In genomic region chr4:122832732-122833131, GRCh38 we compare ENCODE assay signal across 20 cellular contexts. TPM values are rescaled to one million over a fixed set of nuclear protein-coding genes. Genes with fewer than 3 reads are reported as not detected.
DNase-seq lines count a peak whose midpoint lies in the region; ATAC-seq, FAIRE-seq and TF ChIP-seq lines count a peak whose summit lies in the region.
"Had no signal": no experiment of that assay in that cellular context is flagged by ENCODE, and none has a peak within 500 bp of the region (broad histone marks: within the 10 kb centered on the region; RNA-seq: fewer than 3 reads in every experiment).

No MANE protein-coding gene starts in this region.

- in situ Hi-C loops in transverse colon (cut with MboI; ENCODE audit: low pct_ligation_motif_present in 1 of 4, low pct_unique_long_range_greater_than_20kb in 1 of 4, low sequenced_read_pairs in 3 of 4) = no loop called here

- H2BK5ac ChIP-seq in trophoblast cell (ENCODE audit: low read depth, low read length, poor library complexity) = no peak overlapping the region

- H2AFZ ChIP-seq in endothelial cell of umbilical vein (ENCODE audit: low read depth, low read length) (no peak overlapping the region), trophoblast cell (ENCODE audit: insufficient read depth, low read length, poor library complexity) (no peak overlapping the region)

- CTCF ChIA-PET in BJ (lab: Yijun Ruan, JAX) (interaction anchor here (1.4 to 1.5 kb wide), 2 partner anchors 81 to 89 kb away, joined by 4 read pairs; partner anchors contain the start of gene NUDT6), endothelial cell of umbilical vein (lab: Charles Lee) (interaction anchor here (0.8 to 1.8 kb wide), 8 partner anchors 19 to 82 kb away, joined by 3 to 11 read pairs (median 4); no protein-coding TSS in a partner anchor)

- DNase-seq in BJ (ENCODE audit: low read depth) (no peak), M059J (ENCODE audit: low read depth) (peak; percentile 55), endothelial cell of umbilical vein (ENCODE audit: low read depth, low spot score) (no peak), trophoblast cell (no peak), heart left ventricle (no peak), transverse colon (no peak), NCI-H510A treated with DMSO at 0.1 percent for 48 hours (lab: John Stamatoyannopoulos, UW) (no peak)
- DNase-seq in activated CD4-positive, CD25-positive, alpha-beta regulatory T cell (lab: John Stamatoyannopoulos, UW) = no peak
- DNase-seq: activated CD4-positive, CD25-positive, alpha-beta regulatory T cell treated with anti-CD3 and anti-CD28 coated beads, Interleukin-2, amount 50 U/mL, for 72 hours; activated naive CD4-positive, alpha-beta T cell treated with Interleukin-2 at 50 U/mL for 16 hours; activated T-cell treated with anti-CD3 and anti-CD28 coated beads, Interleukin-2, amount 50 U/mL, for 24 hours; DND-41; effector memory CD8-positive, alpha-beta T cell; MM.1S; NCI-H1436 treated with DMSO at 0.1 percent for 48 hours; NCI-H69; retina; substantia nigra had no signal

- WGBS in trophoblast cell (ENCODE audit: extremely low coverage, insufficient coverage, insufficient read length) = no CpG with 5 or more reads among the region's 1 CpG
- WGBS in heart left ventricle, 4 donors = 92 to 100% (median 97%) methylated on average over 1 of the region's 1 CpG
- WGBS in transverse colon (ENCODE audit: low coverage in 1 of 2), 2 donors = 75 to 78% methylated on average over 1 of the region's 1 CpG

- H3K4me1 ChIP-seq in endothelial cell of umbilical vein (ENCODE audit: control insufficient read depth, extremely low read depth, insufficient read depth, low read length) (peaks cover 3% of the 10 kb centered on the region), trophoblast cell (ENCODE audit: control insufficient read depth in 1 of 2, insufficient read depth in 2 of 2, low read length in 2 of 2) (peaks cover 2 to 4% of the 10 kb centered on the region in 2 experiments), heart left ventricle (peaks cover 0 to 18% (median 0%) of the 10 kb centered on the region in 12 donors), transverse colon (peaks cover 0 to 58% (median 4%) of the 10 kb centered on the region in 4 donors)

- no peak overlapping the region for H2BK12ac ChIP-seq in trophoblast cell (ENCODE audit: low read length)

- dilution Hi-C loops in endothelial cell of umbilical vein (cut with MboI; ENCODE audit: extremely low pct_ligation_motif_present, low sequenced_read_pairs) = no loop called here

- no peak for TF ChIP-seq POLR2A in endothelial cell of umbilical vein (IDR thresholded peaks at IDR 0.05; ENCODE audit: low read depth, low read length)
- no peak for TF ChIP-seq POLR2A in heart left ventricle (IDR thresholded peaks at IDR 0.05)
- no peak for TF ChIP-seq POLR2A in transverse colon (IDR thresholded peaks at IDR 0.05)

- H2AK5ac ChIP-seq in trophoblast cell (ENCODE audit: low read length) = no peak overlapping the region

- FAIRE-seq in endothelial cell of umbilical vein (lab: Jason Lieb, UNC) = peak; percentile 26

- POLR2A ChIA-PET in BJ (lab: Charles Lee) (interaction anchor here (1.0 to 1.4 kb wide), 2 partner anchors 44 to 68 kb away, joined by 3 to 5 read pairs; no protein-coding TSS in a partner anchor), endothelial cell of umbilical vein (lab: Charles Lee) (no interaction called here)

- H4K20me1 ChIP-seq in endothelial cell of umbilical vein (replicated peaks; ENCODE audit: control insufficient read depth, extremely low read depth, insufficient read depth, low read length) = no peaks in the 10 kb centered on the region

- TF ChIP-seq CTCF in BJ (IDR thresholded peaks at IDR 0.05; ENCODE audit: insufficient read depth, low read depth, low read length) (no peak), endothelial cell of umbilical vein (IDR thresholded peaks at IDR 0.05; ENCODE audit: extremely low read depth in 1 of 2, insufficient read depth in 1 of 2, low read depth in 1 of 2, low read length in 2 of 2) (no peak), heart left ventricle (IDR thresholded peaks at IDR 0.05) (no peak), transverse colon (IDR thresholded peaks at IDR 0.05) (no peak)

- H3K27me3 ChIP-seq in BJ (ENCODE audit: control insufficient read depth, insufficient read depth, low read length) = no peaks in the 10 kb centered on the region
- H3K27me3 ChIP-seq in endothelial cell of umbilical vein (ENCODE audit: control insufficient read depth in 2 of 2, insufficient read depth in 2 of 2, low read length in 2 of 2) = no peaks in the 10 kb centered on the region
- H3K27me3 ChIP-seq in trophoblast cell (ENCODE audit: insufficient read depth, low read length) = peaks cover 7% of the 10 kb centered on the region
- peaks cover 0 to 22% (median 0%) of the 10 kb centered on the region in 9 donors for H3K27me3 ChIP-seq in heart left ventricle
- peaks cover 25% of the 10 kb centered on the region for H3K27me3 ChIP-seq in transverse colon
- H3K27me3 ChIP-seq: vagina had no signal

- no peak overlapping the region for H3K14ac ChIP-seq in trophoblast cell (ENCODE audit: low read length)

- H3K4ac ChIP-seq in trophoblast cell (ENCODE audit: low read depth, low read length) = no peak overlapping the region

- H3K79me2 ChIP-seq in endothelial cell of umbilical vein (ENCODE audit: control insufficient read depth, insufficient read depth, low read length) = peaks cover 1% of the 10 kb centered on the region
- no peaks in the 10 kb centered on the region for H3K79me2 ChIP-seq in trophoblast cell (ENCODE audit: control insufficient read depth, insufficient read depth, low read length, poor library complexity)

- H3K4me2 ChIP-seq in endothelial cell of umbilical vein (ENCODE audit: insufficient read depth, low read length) (no peak overlapping the region), trophoblast cell (ENCODE audit: low read length) (no peak overlapping the region)

- no peak overlapping the region for H4K91ac ChIP-seq in trophoblast cell (ENCODE audit: low read depth, low read length)

- no peaks in the 10 kb centered on the region for H3K9me1 ChIP-seq in endothelial cell of umbilical vein (replicated peaks; ENCODE audit: control insufficient read depth, extremely low read depth, insufficient read depth, low read length)

- ATAC-seq in heart left ventricle = no peak
- ATAC-seq: effector memory CD8-positive, alpha-beta T cell had no signal

- no peak overlapping the region for H2BK120ac ChIP-seq in trophoblast cell (ENCODE audit: insufficient read depth, low read length, poor library complexity)

- no peak overlapping the region for H4K12ac ChIP-seq in trophoblast cell (ENCODE audit: low read depth, low read length)

- BruUV-seq in endothelial cell of umbilical vein (replicated peaks; lab: Mats Ljungman, UMichigan) = no TSS peak

- H3K79me1 ChIP-seq in trophoblast cell (ENCODE audit: low read length) = no peaks in the 10 kb centered on the region

- H3K36me3 ChIP-seq in BJ (ENCODE audit: control insufficient read depth, insufficient read depth, low read length) (peaks cover 2% of the 10 kb centered on the region; the same call in 1 of the 2 replicates), endothelial cell of umbilical vein (ENCODE audit: control insufficient read depth in 2 of 2, extremely low read depth in 1 of 2, insufficient read depth in 2 of 2, low read length in 2 of 2) (no peaks in the 10 kb centered on the region), trophoblast cell (ENCODE audit: control insufficient read depth in 1 of 2, insufficient read depth in 2 of 2, low read length in 2 of 2) (no peaks in the 10 kb centered on the region), heart left ventricle (no peaks in the 10 kb centered on the region), transverse colon (no peaks in the 10 kb centered on the region)
- H3K36me3 ChIP-seq: neutrophil, vagina had no signal

- no peak for TF ChIP-seq EP300 in transverse colon (IDR thresholded peaks at IDR 0.05; ENCODE audit: low read depth)

- H3K18ac ChIP-seq in trophoblast cell (ENCODE audit: low read length) = no peak overlapping the region

- H3K23ac ChIP-seq in trophoblast cell (ENCODE audit: low read length) = no peak overlapping the region

- intact Hi-C loops in endothelial cell of umbilical vein (cut with micrococcal nuclease) (no loop called here), heart left ventricle (cut with DNase I) (loop anchor here in 1 of 10 donors (10.0 kb wide), 1 partner anchor 62 kb away; no protein-coding TSS in a partner anchor), transverse colon (cut with DNase I; ENCODE audit: low total_unique reads) (no loop called here)

- H3K9ac ChIP-seq in endothelial cell of umbilical vein (replicated peaks; ENCODE audit: extremely low read depth, insufficient read depth, low read length) (no peak overlapping the region), trophoblast cell (ENCODE audit: low read length) (no peak overlapping the region)

- H3K27ac ChIP-seq in endothelial cell of umbilical vein (ENCODE audit: insufficient read depth, low read depth, low read length) = no peak overlapping the region
- peak overlapping the region; percentile 34 for H3K27ac ChIP-seq in trophoblast cell (ENCODE audit: low read depth, low read length)
- peak overlapping the region in 1 of 12 donors; percentile 48 for H3K27ac ChIP-seq in heart left ventricle
- peak overlapping the region in 2 of 4 donors; percentile 10 to 26 for H3K27ac ChIP-seq in transverse colon
- H3K27ac ChIP-seq: neutrophil, vagina had no signal

- H3K9me3 ChIP-seq in endothelial cell of umbilical vein (replicated peaks; ENCODE audit: control insufficient read depth, insufficient read depth, low read length) (no peaks in the 10 kb centered on the region), trophoblast cell (ENCODE audit: insufficient read depth, low read depth, low read length) (no peaks in the 10 kb centered on the region), heart left ventricle (no peaks in the 10 kb centered on the region), transverse colon (no peaks in the 10 kb centered on the region)
- H3K9me3 ChIP-seq: neutrophil, vagina had no signal

- H3K4me3 ChIP-seq in BJ (ENCODE audit: low read depth, low read length) = peak overlapping the region; percentile 31
- H3K4me3 ChIP-seq in endothelial cell of umbilical vein (replicated peaks in 1 of 3; ENCODE audit: insufficient read depth in 1 of 3, low read depth in 1 of 3, low read length in 3 of 3) = no peak overlapping the region
- no peak overlapping the region for H3K4me3 ChIP-seq in trophoblast cell (ENCODE audit: low read depth, low read length)
- no peak overlapping the region for H3K4me3 ChIP-seq in heart left ventricle
- H3K4me3 ChIP-seq in transverse colon = no peak overlapping the region
- H3K4me3 ChIP-seq: vagina had no signal

- H4K8ac ChIP-seq in trophoblast cell (ENCODE audit: low read depth, low read length) = no peak overlapping the region

RNA-seq across cellular contexts. Expression of gene FGF2, which starts 6.1 kb away (rescaled TPM):
- polyA plus RNA-seq in BJ (2011; rRNA removed) = 72.7 and 192 TPM in 2 replicates
- polyA minus RNA-seq in BJ (2011; rRNA and poly(A)+ RNA removed) = 127 and 158 TPM in 2 replicates
- total RNA-seq in M059J (2014; rRNA removed; shearing (Covaris generic)) = 20.7 and 25.5 TPM in 2 replicates
- total RNA-seq in endothelial cell of umbilical vein = 16.3 and 23.9 TPM in 2 replicates
- 3.7 and 4.6 TPM in 2 replicates for polyA plus RNA-seq in endothelial cell of umbilical vein
- polyA plus RNA-seq in endothelial cell of umbilical vein (2011; cell fraction: cytosol; rRNA removed) = 5.0 and 5.3 TPM in 2 replicates
- polyA plus RNA-seq in endothelial cell of umbilical vein (2011; cell fraction: nucleus; rRNA removed) = 5.2 and 8.0 TPM in 2 replicates
- 7.3 and 8.8 TPM in 2 replicates for polyA plus RNA-seq in endothelial cell of umbilical vein (2012)
- 11.8 and 17.0 TPM in 2 replicates for polyA minus RNA-seq in endothelial cell of umbilical vein
- 8.9 TPM for polyA minus RNA-seq in endothelial cell of umbilical vein (2011; cell fraction: cytosol; rRNA and poly(A)+ RNA removed)
- polyA minus RNA-seq in endothelial cell of umbilical vein (2011; cell fraction: nucleus; rRNA and poly(A)+ RNA removed) = 13.7 and 17.8 TPM in 2 replicates
- 0.46 and 0.49 TPM in 2 replicates for polyA plus RNA-seq in trophoblast cell (2013)
- total RNA-seq in heart left ventricle = 10 to 100 TPM in 1 of 9 donors, 1 to 10 TPM in 8; 3.9 to 14.4 (median 6.4) TPM
- polyA plus RNA-seq in heart left ventricle = 1 to 10 TPM; 2.2 to 4.1 TPM
- total RNA-seq in transverse colon = 1 to 10 TPM; 1.9 to 8.6 (median 5.8) TPM
